6 cellular contexts compared by ENCODE assay signal in the genomic region with DNA sequence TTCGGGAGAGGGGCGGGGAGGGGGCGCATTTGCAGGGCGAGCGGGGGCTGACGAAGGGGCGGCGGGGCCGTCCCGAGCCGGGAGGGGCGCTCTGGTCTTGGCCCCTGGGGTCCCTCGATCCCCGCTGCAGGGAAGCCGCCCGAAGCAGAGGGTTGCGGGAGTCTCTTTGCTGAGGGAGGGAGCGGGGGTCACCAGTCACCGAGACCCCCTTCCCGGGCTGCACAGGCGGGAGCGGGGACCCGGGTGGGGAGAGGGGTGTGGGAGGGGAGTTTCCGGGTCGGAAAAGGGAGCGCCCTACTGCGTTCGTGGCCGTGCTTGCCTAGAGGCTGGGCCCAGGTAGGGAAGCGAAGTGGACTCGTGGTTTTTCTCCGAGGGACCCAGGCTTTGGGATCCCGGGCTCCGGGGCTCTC. TPM values are rescaled to one million over a fixed set of nuclear protein-coding genes. Genes with fewer than 3 reads are reported as not detected.
DNase-seq lines count a peak whose midpoint lies in the region; ATAC-seq and TF ChIP-seq lines count a peak whose summit lies in the region.

No MANE protein-coding gene starts in this region.

- ATAC-seq in lower lobe of right lung, result peak; percentile 58 to 70

- DNase-seq in T-helper 1 cell (no peak), lower lobe of right lung (no peak), glomerular visceral epithelial cell (ENCODE audit: extremely low spot score) (no peak)
- no peak for DNase-seq in activated CD4-positive, alpha-beta memory T cell treated with anti-CD3 and anti-CD28 coated beads, Interleukin-2, amount 10 ng/mL, durations not matched to agents 7 days and 5 days
- DNase-seq in NK-92 treated with Interleukin-12 subunit alpha and Interleukin-12 subunit beta, amount 100 ng/mL, for 24 hours (lab: John Stamatoyannopoulos, UW), result no peak

- CTCF ChIA-PET in activated CD4-positive, alpha-beta memory T cell treated with anti-CD3 and anti-CD28 coated beads, Interleukin-2, amount 10 ng/mL, durations not matched to agents 7 days and 5 days (lab: Charles Lee), result interaction anchor here (0.7 to 5.3 kb wide), 7 partner anchors 11 to 90 kb away, joined by 3 to 55 read pairs (median 8); partner anchors contain the start of genes FIS1, PLOD3, VGF and ZNHIT1

- H3K4me1 Mint-ChIP-seq in T-helper 1 cell treated with Interleukin-12 subunit alpha and Interleukin-12 subunit beta and Interleukin-4 antibody, amounts not matched to agents 30 μg/mL and 1 μg/mL, for 36 hours (ENCODE audit: low read depth), result peaks cover 11% of the 10 kb centered on the region
- peaks cover 16% of the 10 kb centered on the region for H3K4me1 Mint-ChIP-seq in activated CD4-positive, alpha-beta memory T cell treated with anti-CD3 and anti-CD28 coated beads, Interleukin-2, amount 10 ng/mL, durations not matched to agents 7 days and 5 days

- H3K27me3 Mint-ChIP-seq in T-helper 1 cell treated with Interleukin-12 subunit alpha and Interleukin-12 subunit beta and Interleukin-4 antibody, amounts not matched to agents 30 μg/mL and 1 μg/mL, for 36 hours (ENCODE audit: low read depth), result peaks cover 10% of the 10 kb centered on the region
- H3K27me3 Mint-ChIP-seq in activated CD4-positive, alpha-beta memory T cell treated with anti-CD3 and anti-CD28 coated beads, Interleukin-2, amount 10 ng/mL, durations not matched to agents 7 days and 5 days, result peaks cover 8% of the 10 kb centered on the region

- H3K27ac ChIP-seq in lower lobe of right lung, result no peak overlapping the region

- peaks cover 11% of the 10 kb centered on the region for H3K4me1 ChIP-seq in lower lobe of right lung

- peak overlapping the region; percentile 84 for H3K4me3 Mint-ChIP-seq in T-helper 1 cell treated with Interleukin-12 subunit alpha and Interleukin-12 subunit beta and Interleukin-4 antibody, amounts not matched to agents 30 μg/mL and 1 μg/mL, for 36 hours
- H3K4me3 Mint-ChIP-seq in activated CD4-positive, alpha-beta memory T cell treated with anti-CD3 and anti-CD28 coated beads, Interleukin-2, amount 10 ng/mL, durations not matched to agents 7 days and 5 days, result peak overlapping the region; percentile 79

- no peak for TF ChIP-seq CTCF in lower lobe of right lung (IDR thresholded peaks at IDR 0.05)

- peaks cover 13% of the 10 kb centered on the region for H3K36me3 Mint-ChIP-seq in T-helper 1 cell treated with Interleukin-12 subunit alpha and Interleukin-12 subunit beta and Interleukin-4 antibody, amounts not matched to agents 30 μg/mL and 1 μg/mL, for 36 hours (ENCODE audit: low read depth)
- H3K36me3 Mint-ChIP-seq in activated CD4-positive, alpha-beta memory T cell treated with anti-CD3 and anti-CD28 coated beads, Interleukin-2, amount 10 ng/mL, durations not matched to agents 7 days and 5 days (ENCODE audit: low read depth), result peaks cover 15% of the 10 kb centered on the region

- no peaks in the 10 kb centered on the region for H3K27me3 ChIP-seq in lower lobe of right lung (ENCODE audit: low read depth)

- POLR2A ChIA-PET in activated CD4-positive, alpha-beta memory T cell treated with anti-CD3 and anti-CD28 coated beads, Interleukin-2, amount 10 ng/mL, durations not matched to agents 7 days and 5 days (lab: Charles Lee), result interaction anchor here (1.0 to 1.5 kb wide), 3 partner anchors 63 to 280 kb away, joined by 3 to 4 read pairs (median 3); partner anchors contain the start of genes PLOD3, SRRT, TRIM56 and ZNHIT1

- H3K9me3 ChIP-seq in lower lobe of right lung, result no peaks in the 10 kb centered on the region

- peaks cover 30% of the 10 kb centered on the region for H3K36me3 ChIP-seq in lower lobe of right lung

- intact Hi-C loops in lower lobe of right lung (cut with DNase I), result no loop called here

- no peaks in the 10 kb centered on the region for H3K9me3 Mint-ChIP-seq in T-helper 1 cell treated with Interleukin-12 subunit alpha and Interleukin-12 subunit beta and Interleukin-4 antibody, amounts not matched to agents 30 μg/mL and 1 μg/mL, for 36 hours
- no peaks in the 10 kb centered on the region for H3K9me3 Mint-ChIP-seq in activated CD4-positive, alpha-beta memory T cell treated with anti-CD3 and anti-CD28 coated beads, Interleukin-2, amount 10 ng/mL, durations not matched to agents 7 days and 5 days

- H3K4me3 ChIP-seq in lower lobe of right lung, result peak overlapping the region; percentile 83

- H3K27ac Mint-ChIP-seq in T-helper 1 cell treated with Interleukin-12 subunit alpha and Interleukin-12 subunit beta and Interleukin-4 antibody, amounts not matched to agents 30 μg/mL and 1 μg/mL, for 36 hours, result peak overlapping the region; percentile 59
- H3K27ac Mint-ChIP-seq in activated CD4-positive, alpha-beta memory T cell treated with anti-CD3 and anti-CD28 coated beads, Interleukin-2, amount 10 ng/mL, durations not matched to agents 7 days and 5 days, result no peak overlapping the region

RNA-seq across cellular contexts. Expression of gene AP1S1, which starts 0.4 kb away (rescaled TPM):
- 10 to 100 TPM; 46.7 to 50.0 TPM for total RNA-seq in activated CD4-positive, alpha-beta memory T cell treated with anti-CD3 and anti-CD28 coated beads, Interleukin-2, amount 10 ng/mL, durations not matched to agents 7 days and 5 days
- total RNA-seq in lower lobe of right lung, result 28.4 TPM

RNA-seq across cellular contexts. Expression of gene VGF, which starts 10.7 kb away (rescaled TPM):
- under 1 TPM; 0.30 to 0.33 TPM for total RNA-seq in activated CD4-positive, alpha-beta memory T cell treated with anti-CD3 and anti-CD28 coated beads, Interleukin-2, amount 10 ng/mL, durations not matched to agents 7 days and 5 days
- total RNA-seq in lower lobe of right lung, result 0.15 TPM

RNA-seq across cellular contexts. Expression of gene NAT16, which starts 25.4 kb away (rescaled TPM):
- total RNA-seq in activated CD4-positive, alpha-beta memory T cell treated with anti-CD3 and anti-CD28 coated beads, Interleukin-2, amount 10 ng/mL, durations not matched to agents 7 days and 5 days, result not detected
- total RNA-seq in lower lobe of right lung, result not detected

RNA-seq across cellular contexts. Expression of gene SERPINE1, which starts 27.8 kb away (rescaled TPM):
- total RNA-seq in activated CD4-positive, alpha-beta memory T cell treated with anti-CD3 and anti-CD28 coated beads, Interleukin-2, amount 10 ng/mL, durations not matched to agents 7 days and 5 days, result under 1 TPM; 0.23 to 0.28 TPM
- 15.4 TPM for total RNA-seq in lower lobe of right lung

RNA-seq across cellular contexts. Expression of gene MOGAT3, which starts 46.1 kb away (rescaled TPM):
- not detected for total RNA-seq in activated CD4-positive, alpha-beta memory T cell treated with anti-CD3 and anti-CD28 coated beads, Interleukin-2, amount 10 ng/mL, durations not matched to agents 7 days and 5 days
- not detected for total RNA-seq in lower lobe of right lung
